Comparison of ENCODE assay signal across 8 cellular contexts in genomic region chr14:75426332-75427125, GRCh38. TPM values are rescaled to one million over a fixed set of nuclear protein-coding genes. Genes with fewer than 3 reads are reported as not detected.
DNase-seq lines count a peak whose midpoint lies in the region; ATAC-seq, FAIRE-seq and TF ChIP-seq lines count a peak whose summit lies in the region.

No MANE protein-coding gene starts in this region.

- H3K4me3 ChIP-seq in Panc1 (ENCODE audit: low read depth in 2 of 2, low read length in 2 of 2) (peak overlapping the region; percentile 56 to 57), kidney (ENCODE audit: low read length in 2 of 2) (peak overlapping the region in 1 of 2 donors; percentile 68), thoracic aorta (peak overlapping the region; percentile 84)

- peaks cover 9% of the 10 kb centered on the region for H3K4me1 Mint-ChIP-seq in activated T-cell treated with anti-CD3 and anti-CD28 coated beads, Interleukin-2, amount 50 U/mL, for 4 hours (ENCODE audit: low read depth)

- H3K4me3 Mint-ChIP-seq in activated T-cell treated with anti-CD3 and anti-CD28 coated beads, Interleukin-2, amount 50 U/mL, for 4 hours = peak overlapping the region; percentile 71

- in situ Hi-C loops in Panc1 (cut with HindIII; ENCODE audit: low pct_unique_long_range_greater_than_20kb, low sequenced_read_pairs) = no loop called here

- no TSS peak for BruUV-seq in Panc1 (replicated peaks; lab: Mats Ljungman, UMichigan)

- CTCF ChIA-PET in Panc1 (lab: Charles Lee) = no interaction called here

- H3K36me3 ChIP-seq in Panc1 (ENCODE audit: control insufficient read depth, insufficient read depth, low read length) (no peaks in the 10 kb centered on the region), kidney (ENCODE audit: control insufficient read depth in 1 of 2, insufficient read depth in 2 of 2, low read length in 2 of 2) (no peaks in the 10 kb centered on the region), thoracic aorta (no peaks in the 10 kb centered on the region)

- peak overlapping the region in 1 of 2 donors; percentile 70 for H3K9ac ChIP-seq in kidney (ENCODE audit: low read length in 2 of 2)

- TF ChIP-seq CTCF in Panc1 (IDR thresholded peaks at IDR 0.05) (no peak), kidney (IDR thresholded peaks at IDR 0.05; ENCODE audit: borderline replicate concordance, extremely low read depth, insufficient read depth) (no peak), thoracic aorta (IDR thresholded peaks at IDR 0.05) (no peak)

- peaks cover 29% of the 10 kb centered on the region for H3K27me3 Mint-ChIP-seq in activated T-cell treated with anti-CD3 and anti-CD28 coated beads, Interleukin-2, amount 50 U/mL, for 4 hours (ENCODE audit: low read depth)

- FAIRE-seq in kidney (lab: Jason Lieb, UNC) = no peak

- DNase-seq in activated T-cell treated with anti-CD3 and anti-CD28 coated beads, Interleukin-2, amount 50 U/mL, for 4 hours = no peak
- no peak for DNase-seq in activated T-cell treated with anti-CD3 and anti-CD28 coated beads for 4 hours
- DNase-seq in Panc1 (ENCODE audit: low read depth, low spot score) = no peak
- no peak for DNase-seq in kidney
- DNase-seq in thoracic aorta (ENCODE audit: low spot score) = no peak
- DNase-seq in iPS-NIHi7 (ENCODE audit: extremely low spot score) = no peak
- no peak for DNase-seq in activated effector memory CD4-positive, alpha-beta T cell treated with anti-CD3 and anti-CD28 coated beads, Interleukin-2, amount 50 U/mL, for 16 hours

- no peaks in the 10 kb centered on the region for H3K36me3 Mint-ChIP-seq in activated T-cell treated with anti-CD3 and anti-CD28 coated beads, Interleukin-2, amount 50 U/mL, for 4 hours (ENCODE audit: insufficient read depth)

- H3K27ac ChIP-seq in Panc1 (ENCODE audit: low read length) (peak overlapping the region; percentile 63; the same call in 1 of the 2 replicates), kidney (ENCODE audit: low read depth in 2 of 2, low read length in 2 of 2) (peak overlapping the region; percentile 78 to 89), thoracic aorta (peak overlapping the region; percentile 58 to 79)

- intact Hi-C loops in Panc1 (cut with micrococcal nuclease; ENCODE audit: unreplicated experiment) = loop anchor here (10.0 kb wide), 1 partner anchor 122 kb away; no protein-coding TSS in a partner anchor
- intact Hi-C loops in kidney (cut with DNase I) = no loop called here

- H3K9me3 ChIP-seq in Panc1 (ENCODE audit: control insufficient read depth, insufficient read depth, low read depth, low read length) (no peaks in the 10 kb centered on the region), kidney (ENCODE audit: control insufficient read depth in 1 of 2, low read length in 2 of 2) (no peaks in the 10 kb centered on the region), thoracic aorta (no peaks in the 10 kb centered on the region)

- H3K27me3 ChIP-seq in Panc1 (ENCODE audit: control insufficient read depth, insufficient read depth, low read length) = no peaks in the 10 kb centered on the region
- no peaks in the 10 kb centered on the region for H3K27me3 ChIP-seq in thoracic aorta (replicated peaks; ENCODE audit: insufficient read depth)

- H3K4me1 ChIP-seq in Panc1 (ENCODE audit: control insufficient read depth, insufficient read depth, low read length) (peaks cover 21% of the 10 kb centered on the region), kidney (ENCODE audit: control insufficient read depth in 1 of 2, insufficient read depth in 1 of 2, low read depth in 1 of 2, low read length in 2 of 2) (peaks cover 17 to 29% of the 10 kb centered on the region in 2 donors), thoracic aorta (ENCODE audit: control insufficient read depth in 1 of 2, low read depth in 2 of 2) (peaks cover 23 to 34% of the 10 kb centered on the region in 2 donors)

- POLR2A ChIA-PET in Panc1 (lab: Charles Lee) = no interaction called here

- peak; percentile 52 for ATAC-seq in activated T-cell treated with anti-CD3 and anti-CD28 coated beads, Interleukin-2, amount 50 U/mL, for 4 hours
- ATAC-seq in HG02798 (IDR thresholded peaks at IDR 0.05; ENCODE audit: poor library complexity, unreplicated experiment) = peak; percentile 59
- no peak for ATAC-seq in Panc1
- no peak for ATAC-seq in thoracic aorta (ENCODE audit: insufficient number of reproducible peaks, low FRiP score, low read depth)

- peaks cover 6% of the 10 kb centered on the region for H3K9me3 Mint-ChIP-seq in activated T-cell treated with anti-CD3 and anti-CD28 coated beads, Interleukin-2, amount 50 U/mL, for 4 hours

RNA-seq across cellular contexts. Expression of gene JDP2, which starts 1.3 kb away (rescaled TPM):
- total RNA-seq in activated T-cell treated with anti-CD3 and anti-CD28 coated beads, Interleukin-2, amount 50 U/mL, for 4 hours = 1 to 10 TPM in 2 of 3 donors, under 1 TPM in 1; 0.61 to 1.3 (median 1.3) TPM
- 17.5 TPM for total RNA-seq in Panc1 (2021; ENCODE audit: unreplicated experiment)
- polyA plus RNA-seq in Panc1 (2012; ENCODE audit: insufficient read length) = 25.1 TPM
- total RNA-seq in kidney = 33.4 TPM
- 20.1 TPM for polyA plus RNA-seq in kidney (ENCODE audit: insufficient read depth, low read depth, low replicate concordance)
- 100 to 1,000 TPM in 1 of 2 donors, 10 to 100 TPM in 1; 81.8 to 100 TPM for total RNA-seq in thoracic aorta

Comparison
In these comparisons a context has a peak if more than half of its experiments do, and no peak if none do; other contexts are left out.
1. ATAC-seq: peak in activated T-cell treated with anti-CD3 and anti-CD28 coated beads, Interleukin-2, amount 50 U/mL, for 4 hours (2 of 2) and HG02798 (single experiment); none in Panc1 (single experiment) and thoracic aorta (single experiment).
2. Peak in every context shown above with its lines, with median percentiles within 50 percentile points of each other: H3K27ac ChIP-seq.